30 cellular contexts compared by ENCODE assay signal in genomic region chr2:1306687-1307516, GRCh38.
DNase-seq lines count a peak whose midpoint lies in the region; ATAC-seq, FAIRE-seq and TF ChIP-seq lines count a peak whose summit lies in the region.
"Had no signal": no experiment of that assay in that cellular context is flagged by ENCODE, and none has a peak within 500 bp of the region (broad histone marks: within the 10 kb centered on the region; RNA-seq: fewer than 3 reads in every experiment).

No MANE protein-coding gene starts in this region.

- TF ChIP-seq EP300 in HepG2 (IDR thresholded peaks at IDR 0.05; ENCODE audit: low read depth in 2 of 2, low read length in 2 of 2) (no peak), HepG2 (CRISPR knock-in tag; IDR thresholded peaks at IDR 0.05; ENCODE audit: borderline replicate concordance) (no peak)

- intact Hi-C loops in HepG2 (cut with micrococcal nuclease; ENCODE audit: unreplicated experiment) (no loop called here), pancreas (cut with DNase I) (no loop called here)

- H3K9me3 ChIP-seq in T-helper 17 cell (ENCODE audit: control insufficient read depth, low read length, poor library complexity, severe bottlenecking) (no peaks in the 10 kb centered on the region), HepG2 (ENCODE audit: low read length) (no peaks in the 10 kb centered on the region), pancreas (no peaks in the 10 kb centered on the region)
- H3K9me3 ChIP-seq: A549, left lung had no signal

- WGBS in HepG2 (ENCODE audit: low lambda C conversion rate): 62% methylated on average over 13 of the region's 17 CpGs
- 90 to 92% methylated on average over 17 of the region's 17 CpGs for WGBS in pancreas, 2 donors

- TF ChIP-seq CTCF in HepG2 (CRISPR knock-in tag; IDR thresholded peaks at IDR 0.05) (no peak), pancreas (IDR thresholded peaks at IDR 0.05) (no peak)

- TF ChIP-seq POLR2A in GM12891 (IDR thresholded peaks at IDR 0.05; ENCODE audit: low read depth, low read length) (no peak), HepG2 (IDR thresholded peaks at IDR 0.05; ENCODE audit: insufficient read depth in 1 of 2, low read depth in 2 of 2, low read length in 2 of 2) (no peak)

- no TSS peak for BruUV-seq in HepG2 (replicated peaks; lab: Mats Ljungman, UMichigan)

- H3K4me3 ChIP-seq in HepG2 (replicated peaks in 1 of 3; ENCODE audit: insufficient read depth in 1 of 3, low read depth in 2 of 3, low read length in 3 of 3) (no peak overlapping the region), pancreas (no peak overlapping the region)
- H3K4me3 ChIP-seq: A549, left lung had no signal

- FAIRE-seq in GM12891 (lab: Jason Lieb, UNC): peak; percentile 9
- FAIRE-seq in HepG2 (lab: Jason Lieb, UNC): no peak
- FAIRE-seq in pancreas (lab: Jason Lieb, UNC): no peak
- FAIRE-seq: A549 had no signal

- TF ChIP-seq RAD21 in HepG2 (CRISPR knock-in tag; IDR thresholded peaks at IDR 0.05): no peak

- CTCF ChIA-PET in HepG2 (lab: Yijun Ruan, JAX; ENCODE audit: low intra/inter-chr PET ratio, low total read pairs): no interaction called here

- no peaks in the 10 kb centered on the region for H3K4me1 ChIP-seq in HepG2 (ENCODE audit: insufficient read depth, low read length)
- peaks cover 0 to 8% (median 0%) of the 10 kb centered on the region in 3 donors for H3K4me1 ChIP-seq in pancreas
- H3K4me1 ChIP-seq: A549, left lung had no signal

- no peaks in the 10 kb centered on the region for H4K20me1 ChIP-seq in HepG2 (ENCODE audit: insufficient read depth, low read length)

- peak; percentile 12 for ATAC-seq in T-helper 17 cell
- ATAC-seq in HepG2: peak; percentile 25; the same call in 1 of the 3 replicates
- ATAC-seq in pancreas: peak in 3 of 4 donors; percentile 25 to 30 (median 25)
- no peak for ATAC-seq in HG03571 (IDR thresholded peaks at IDR 0.05; ENCODE audit: unreplicated experiment)
- ATAC-seq: A549; activated CD8-positive, alpha-beta T cell treated with anti-CD3 and anti-CD28 coated beads, Interleukin-2, amount 10 ng/mL, durations not matched to agents 7 days and 5 days; activated T-helper 17 cell treated with anti-CD3 and anti-CD28 coated beads, Interleukin-2, amount 50 U/mL, for 72 hours; left lung had no signal

- no peaks in the 10 kb centered on the region for H3K36me3 Mint-ChIP-seq in T-helper 17 cell (ENCODE audit: low read depth)
- H3K36me3 Mint-ChIP-seq: activated naive CD4-positive, alpha-beta T cell treated with anti-CD3 and anti-CD28 coated beads, Interleukin-2, amount 10 ng/mL, durations not matched to agents 7 days and 5 days; CD4-positive, CD25-positive, alpha-beta regulatory T cell; memory B cell; type B pancreatic cell had no signal

- H3K27ac ChIP-seq in HepG2 (ENCODE audit: extremely low read length, insufficient read depth, low read length): no peak overlapping the region
- H3K27ac ChIP-seq in pancreas: no peak overlapping the region
- H3K27ac ChIP-seq: A549, left lung had no signal

- H3K27me3 ChIP-seq in HepG2 (ENCODE audit: control insufficient read depth in 1 of 2, insufficient read depth in 2 of 2, low read length in 2 of 2) (peaks cover 0 to 24% of the 10 kb centered on the region in 2 experiments; a peak in 2 of 5 replicates), pancreas (no peaks in the 10 kb centered on the region)
- H3K27me3 ChIP-seq: left lung had no signal

- no peak overlapping the region for H3K27ac Mint-ChIP-seq in T-helper 17 cell
- H3K27ac Mint-ChIP-seq: activated CD8-positive, alpha-beta T cell treated with anti-CD3 and anti-CD28 coated beads, Interleukin-2, amount 10 ng/mL, durations not matched to agents 7 days and 5 days; activated naive CD4-positive, alpha-beta T cell treated with anti-CD3 and anti-CD28 coated beads, Interleukin-2, amount 10 ng/mL, durations not matched to agents 7 days and 5 days; activated T-helper 17 cell treated with anti-CD3 and anti-CD28 coated beads, Interleukin-2, amount 50 U/mL, for 72 hours; CD4-positive, CD25-positive, alpha-beta regulatory T cell; memory B cell; type B pancreatic cell had no signal

- no peaks in the 10 kb centered on the region for H3K36me3 ChIP-seq in HepG2 (replicated peaks in 1 of 2; ENCODE audit: control insufficient read depth in 1 of 2, insufficient read depth in 2 of 2, low read length in 2 of 2)
- peaks cover 0 to 15% (median 3%) of the 10 kb centered on the region in 3 donors for H3K36me3 ChIP-seq in pancreas
- H3K36me3 ChIP-seq: left lung had no signal

- no peak overlapping the region for H2AFZ ChIP-seq in HepG2 (ENCODE audit: low read length)

- H3K4me1 Mint-ChIP-seq in T-helper 17 cell: peaks cover 14% of the 10 kb centered on the region
- H3K4me1 Mint-ChIP-seq: activated naive CD4-positive, alpha-beta T cell treated with anti-CD3 and anti-CD28 coated beads, Interleukin-2, amount 10 ng/mL, durations not matched to agents 7 days and 5 days had no signal

- no peak overlapping the region for H3K4me2 ChIP-seq in HepG2 (ENCODE audit: low read depth, low read length)
- H3K4me2 ChIP-seq: A549 had no signal

- H3K4me3 Mint-ChIP-seq in T-helper 17 cell: no peak overlapping the region
- H3K4me3 Mint-ChIP-seq: activated CD8-positive, alpha-beta T cell treated with anti-CD3 and anti-CD28 coated beads, Interleukin-2, amount 10 ng/mL, durations not matched to agents 7 days and 5 days; activated naive CD4-positive, alpha-beta T cell treated with anti-CD3 and anti-CD28 coated beads, Interleukin-2, amount 10 ng/mL, durations not matched to agents 7 days and 5 days; activated T-helper 17 cell treated with anti-CD3 and anti-CD28 coated beads, Interleukin-2, amount 50 U/mL, for 72 hours; memory B cell; type B pancreatic cell had no signal

- in situ Hi-C loops in HepG2 (cut with HindIII; ENCODE audit: extremely low pct_ligation_motif_present, low pct_unique_long_range_greater_than_20kb): no loop called here

- DNase-seq in GM12891 (ENCODE audit: insufficient read length, low spot score) (no peak), T-helper 17 cell (no peak), HepG2 (ENCODE audit: low spot score) (no peak), pancreas (no peak), midbrain (lab: John Stamatoyannopoulos, UW) (no peak), KG1 (lab: John Stamatoyannopoulos, UW) (no peak), germinal center (ENCODE audit: low spot score) (no peak)
- DNase-seq: activated CD8-positive, alpha-beta T cell treated with anti-CD3 and anti-CD28 coated beads, Interleukin-2, amount 10 ng/mL, durations not matched to agents 7 days and 5 days; activated naive CD4-positive, alpha-beta T cell treated with anti-CD3 and anti-CD28 coated beads, Interleukin-2, amount 10 ng/mL, durations not matched to agents 7 days and 5 days; amniotic stem cell; Calu3; CD4-positive, CD25-positive, alpha-beta regulatory T cell; DMS79 treated with DMSO at 0.1 percent for 48 hours; GF-D8; GOT3; islet precursor cell; left lung; MM.1S; NCI-H2029; NCI-H2227 treated with DMSO at 0.1 percent for 48 hours; NCI-H69; occipital lobe; SHP77; stimulated activated CD4-positive, alpha-beta T cell treated with anti-CD3 and anti-CD28 coated beads, Interleukin-4, amount 100 ng/mL, for 1 hour; substantia nigra had no signal

- POLR2A ChIA-PET in HepG2 (lab: Yijun Ruan, JAX): no interaction called here

- H3K79me2 ChIP-seq in HepG2 (ENCODE audit: insufficient read depth, low read length): no peaks in the 10 kb centered on the region

- H3K9ac ChIP-seq in HepG2 (ENCODE audit: insufficient read depth, low read depth, low read length): no peak overlapping the region

- H3K27me3 Mint-ChIP-seq in T-helper 17 cell: no peaks in the 10 kb centered on the region
- H3K27me3 Mint-ChIP-seq: activated naive CD4-positive, alpha-beta T cell treated with anti-CD3 and anti-CD28 coated beads, Interleukin-2, amount 10 ng/mL, durations not matched to agents 7 days and 5 days; activated T-helper 17 cell treated with anti-CD3 and anti-CD28 coated beads, Interleukin-2, amount 50 U/mL, for 72 hours; CD4-positive, CD25-positive, alpha-beta regulatory T cell; memory B cell had no signal

TF ChIP-seq in GM12891, 5 proteins besides CTCF, POLR2A, EP300 and RAD21:
- no peak for TF ChIP-seq PAX5 (IDR thresholded peaks at IDR 0.05; ENCODE audit: insufficient read depth, low read length, severe bottlenecking)
- no peak for TF ChIP-seq SPI1 (IDR thresholded peaks at IDR 0.05; ENCODE audit: low read depth, low read length)
- no peak for TF ChIP-seq POLR2AphosphoS5 (IDR thresholded peaks at IDR 0.05; ENCODE audit: low read depth, low read length)
- no peak for TF ChIP-seq TAF1 (IDR thresholded peaks at IDR 0.05; ENCODE audit: low read depth, low read length)
- TF ChIP-seq POU2F2 (IDR thresholded peaks at IDR 0.05; ENCODE audit: low read depth, low read length): no peak

TF ChIP-seq in HepG2, 621 proteins besides CTCF, POLR2A, EP300 and RAD21 (continues in another document):
- TF ChIP-seq ZNF512B (CRISPR knock-in tag; IDR thresholded peaks at IDR 0.05; ENCODE audit: borderline replicate concordance): no peak
